In genomic region chr3:197003461-197004385, GRCh38 we compare ENCODE assay signal across 8 cellular contexts. TPM values are rescaled to one million over a fixed set of nuclear protein-coding genes. Genes with fewer than 3 reads are reported as not detected.
DNase-seq lines count a peak whose midpoint lies in the region; ATAC-seq, FAIRE-seq and TF ChIP-seq lines count a peak whose summit lies in the region.

No MANE protein-coding gene starts in this region.

- H3K27me3 ChIP-seq in CD4-positive, alpha-beta T cell (ENCODE audit: control insufficient read depth, insufficient read depth, low read length), result no peaks in the 10 kb centered on the region

- H3K27ac ChIP-seq in CD4-positive, alpha-beta T cell (ENCODE audit: low read depth, low read length), result no peak overlapping the region

- peak overlapping the region; percentile 27 for H3K4me3 ChIP-seq in iPS-11a (ENCODE audit: low read depth, low read length)

- H3K4me3 Mint-ChIP-seq in CD4-positive, alpha-beta T cell, result peak overlapping the region; percentile 92
- peak overlapping the region; percentile 83 for H3K4me3 Mint-ChIP-seq in activated naive CD4-positive, alpha-beta T cell treated with anti-CD3 and anti-CD28 coated beads, Interleukin-2, amount 10 ng/mL, durations not matched to agents 7 days and 5 days

- H3K4me1 Mint-ChIP-seq in CD4-positive, alpha-beta T cell (ENCODE audit: low read depth), result peaks cover 8% of the 10 kb centered on the region
- H3K4me1 Mint-ChIP-seq in activated naive CD4-positive, alpha-beta T cell treated with anti-CD3 and anti-CD28 coated beads, Interleukin-2, amount 10 ng/mL, durations not matched to agents 7 days and 5 days, result peaks cover 20% of the 10 kb centered on the region

- TF ChIP-seq POLR2A in H54 (IDR thresholded peaks at IDR 0.05; ENCODE audit: low read depth, low read length), result no peak

- intact Hi-C loops in CD4-positive, alpha-beta T cell (cut with DNase I, micrococcal nuclease), result loop anchor here (1.0 to 10.0 kb wide), 4 partner anchors 26 to 183 kb away; partner anchors contain the start of genes MELTF (in 1 of the 2) and NCBP2 (in 1 of the 2)

- ATAC-seq in CD4-positive, alpha-beta T cell (ENCODE audit: poor library complexity), result peak; percentile 11
- peak; percentile 10 for ATAC-seq in GM21528 (IDR thresholded peaks at IDR 0.05; ENCODE audit: low FRiP score, unreplicated experiment)
- no peak for ATAC-seq in GM18858 (IDR thresholded peaks at IDR 0.05; ENCODE audit: unreplicated experiment)

- no peak for TF ChIP-seq CTCF in CD4-positive, alpha-beta T cell (IDR thresholded peaks at IDR 0.05)

- H3K27me3 Mint-ChIP-seq in CD4-positive, alpha-beta T cell, result no peaks in the 10 kb centered on the region
- peaks cover 11% of the 10 kb centered on the region for H3K27me3 Mint-ChIP-seq in activated naive CD4-positive, alpha-beta T cell treated with anti-CD3 and anti-CD28 coated beads, Interleukin-2, amount 10 ng/mL, durations not matched to agents 7 days and 5 days

- no peaks in the 10 kb centered on the region for H3K9me3 Mint-ChIP-seq in CD4-positive, alpha-beta T cell
- no peaks in the 10 kb centered on the region for H3K9me3 Mint-ChIP-seq in activated naive CD4-positive, alpha-beta T cell treated with anti-CD3 and anti-CD28 coated beads, Interleukin-2, amount 10 ng/mL, durations not matched to agents 7 days and 5 days

- no peaks in the 10 kb centered on the region for H3K9me3 ChIP-seq in CD4-positive, alpha-beta T cell (ENCODE audit: control insufficient read depth, low read length)

- CTCF ChIA-PET in CD4-positive, alpha-beta T cell (lab: Charles Lee), result interaction anchor here (0.6 to 1.6 kb wide), 9 partner anchors 8 to 184 kb away, joined by 3 to 10 read pairs (median 3); partner anchors contain the start of gene MELTF
- CTCF ChIA-PET in activated naive CD4-positive, alpha-beta T cell treated with anti-CD3 and anti-CD28 coated beads, Interleukin-2, amount 10 ng/mL, durations not matched to agents 7 days and 5 days (lab: Charles Lee), result interaction anchor here (0.6 to 2.9 kb wide), 11 partner anchors 17 to 499 kb away, joined by 3 to 19 read pairs (median 4); partner anchors contain the start of gene MELTF

- H3K27ac Mint-ChIP-seq in CD4-positive, alpha-beta T cell, result no peak overlapping the region
- H3K27ac Mint-ChIP-seq in activated naive CD4-positive, alpha-beta T cell treated with anti-CD3 and anti-CD28 coated beads, Interleukin-2, amount 10 ng/mL, durations not matched to agents 7 days and 5 days, result peak overlapping the region; percentile 79

- FAIRE-seq in H54 (lab: Jason Lieb, UNC), result no peak

- DNase-seq in CD4-positive, alpha-beta T cell, result peak in 5 of 10 experiments; percentile 10 to 49 (median 20)
- DNase-seq in NCI-H2107 (lab: John Stamatoyannopoulos, UW) (peak; percentile 58), H54 (ENCODE audit: insufficient read length, low spot score) (no peak)
- DNase-seq in activated naive CD4-positive, alpha-beta T cell treated with anti-CD3 and anti-CD28 coated beads, Interleukin-2, amount 10 ng/mL, durations not matched to agents 7 days and 5 days, result peak; percentile 52
- peak; percentile 49 for DNase-seq in stimulated activated CD4-positive, alpha-beta T cell treated with anti-CD3 and anti-CD28 coated beads, Interleukin-15, amount 100 ng/mL, for 24 hours

- POLR2A ChIA-PET in CD4-positive, alpha-beta T cell (lab: Charles Lee), result interaction anchor here (0.9 to 1.5 kb wide), 3 partner anchors 26 to 686 kb away, joined by 3 to 7 read pairs (median 3); partner anchors contain the start of genes DYNLT2B and MELTF

- H3K36me3 Mint-ChIP-seq in CD4-positive, alpha-beta T cell (ENCODE audit: low read depth), result no peaks in the 10 kb centered on the region
- H3K36me3 Mint-ChIP-seq in activated naive CD4-positive, alpha-beta T cell treated with anti-CD3 and anti-CD28 coated beads, Interleukin-2, amount 10 ng/mL, durations not matched to agents 7 days and 5 days, result peaks cover 4% of the 10 kb centered on the region

RNA-seq across cellular contexts. Expression of gene MELTF, which starts 25.9 kb away (rescaled TPM):
- total RNA-seq in CD4-positive, alpha-beta T cell, result 1 to 10 TPM in 1 of 2 experiments, under 1 TPM in 1; 0.89 to 1.2 TPM

RNA-seq across cellular contexts. Expression of gene PIGZ, which starts 35.1 kb away (rescaled TPM):
- under 1 TPM; 0.33 to 0.61 TPM for total RNA-seq in CD4-positive, alpha-beta T cell
